Comparison of ENCODE assay signal across 14 cellular contexts in genomic region chr4:101201421-101201820, GRCh38.
DNase-seq lines count a peak whose midpoint lies in the region; ATAC-seq, FAIRE-seq and TF ChIP-seq lines count a peak whose summit lies in the region.
"Had no signal": no experiment of that assay in that cellular context is flagged by ENCODE, and none has a peak within 500 bp of the region (broad histone marks: within the 10 kb centered on the region; RNA-seq: fewer than 3 reads in every experiment).

No MANE protein-coding gene starts in this region.

- H3K27ac Mint-ChIP-seq in memory B cell, result peak overlapping the region; percentile 60
- H3K27ac Mint-ChIP-seq: type B pancreatic cell had no signal

- H3K4me3 ChIP-seq in small intestine (ENCODE audit: low read depth in 1 of 2, low read length in 2 of 2), result no peak overlapping the region

- H3K27ac ChIP-seq in VCaP, result peak overlapping the region; percentile 93
- no peak overlapping the region for H3K27ac ChIP-seq in small intestine (ENCODE audit: low read depth in 1 of 2, low read length in 1 of 2)

- H3K36me3 ChIP-seq in small intestine (ENCODE audit: control insufficient read depth in 2 of 2, insufficient read depth in 2 of 2, low read length in 2 of 2), result no peaks in the 10 kb centered on the region

- H3K36me3 Mint-ChIP-seq in memory B cell, result peaks cover under 1% of the 10 kb centered on the region
- H3K36me3 Mint-ChIP-seq: type B pancreatic cell had no signal

- FAIRE-seq in small intestine (lab: Jason Lieb, UNC), result no peak
- FAIRE-seq: TTC549 had no signal

- H3K27me3 Mint-ChIP-seq in memory B cell, result no peaks in the 10 kb centered on the region
- H3K27me3 Mint-ChIP-seq: type B pancreatic cell had no signal

- H3K9me3 Mint-ChIP-seq in memory B cell, result no peaks in the 10 kb centered on the region
- H3K9me3 Mint-ChIP-seq: type B pancreatic cell had no signal

- CTCF ChIA-PET in HEK293T (lab: Yijun Ruan, JAX), result no interaction called here

- POLR2A ChIA-PET in HEK293T (lab: Yijun Ruan, JAX), result no interaction called here

- no peaks in the 10 kb centered on the region for H3K9me3 ChIP-seq in small intestine (ENCODE audit: control insufficient read depth, low read depth)

- H3K4me3 Mint-ChIP-seq in memory B cell, result no peak overlapping the region
- H3K4me3 Mint-ChIP-seq: type B pancreatic cell had no signal

- peaks cover 52% of the 10 kb centered on the region for H3K4me1 Mint-ChIP-seq in memory B cell

- H3K27me3 ChIP-seq in small intestine (ENCODE audit: control insufficient read depth in 2 of 2, insufficient read depth in 2 of 2, low read length in 2 of 2), result no peaks in the 10 kb centered on the region

- WGBS in small intestine, 3 donors, result 47 to 66% (median 50%) methylated on average over 2 of the region's 2 CpGs

- ATAC-seq in memory B cell (ENCODE audit: low read depth) (no peak), HG03280 (IDR thresholded peaks at IDR 0.05; ENCODE audit: unreplicated experiment) (no peak)

- DNase-seq in COLO668 (lab: John Stamatoyannopoulos, UW; ENCODE audit: unreplicated experiment) (peak; percentile 10), HEK293T (ENCODE audit: extremely low spot score) (no peak), memory B cell (ENCODE audit: low spot score in 2 of 2) (no peak), small intestine (no peak), middle frontal gyrus (ENCODE audit: extremely low spot score, low spot score) (no peak)
- DNase-seq: activated naive CD4-positive, alpha-beta T cell treated with Interleukin-2 at 50 U/mL for 16 hours; C1 segment of cervical spinal cord; islet precursor cell; KG1; NCI-H1930 had no signal

- H3K4me1 ChIP-seq in small intestine (ENCODE audit: control insufficient read depth in 2 of 2, insufficient read depth in 1 of 2, low read depth in 1 of 2, low read length in 1 of 2), result peaks cover 0 to 16% of the 10 kb centered on the region in 2 donors

- TF ChIP-seq CTCF in VCaP (conservative IDR thresholded peaks at IDR 0.05), result no peak

TF ChIP-seq in HEK293T, 16 proteins besides CTCF, POLR2A, EP300 and RAD21:
- peak; percentile 27; the same call in 1 of the 2 replicates for TF ChIP-seq PKNOX1 (IDR thresholded peaks at IDR 0.05)
- no peak for TF ChIP-seq L3MBTL2 (conservative IDR thresholded peaks at IDR 0.05)
